In the genomic region with DNA sequence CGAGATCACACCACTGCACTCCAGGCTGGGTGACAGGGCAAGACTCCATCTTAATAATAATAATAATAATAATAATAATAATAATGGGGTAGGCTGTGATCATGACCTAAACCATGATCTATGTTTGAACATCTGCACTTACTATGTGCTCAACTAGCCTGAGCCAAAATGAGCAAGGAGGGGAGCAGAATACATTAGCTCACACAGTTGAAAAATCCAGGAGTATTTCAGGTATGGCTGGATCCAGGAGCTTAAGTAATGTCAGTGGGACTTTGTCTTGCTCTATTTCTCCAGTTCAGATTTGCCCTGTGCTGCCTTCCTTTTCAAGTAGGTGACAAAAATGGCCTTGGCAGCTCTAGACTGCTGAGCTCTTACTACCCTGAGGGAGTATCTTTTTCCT, we compare ENCODE assay signal across 10 cellular contexts.
"Had no signal": no experiment of that assay in that cellular context is flagged by ENCODE, and none has a peak within 500 bp of the region (broad histone marks: within the 10 kb centered on the region; RNA-seq: fewer than 3 reads in every experiment).

No MANE protein-coding gene starts in this region.

- DNase-seq: GM23248, GOT3, H7, H9, HCEC 1CT, HFFc6 had no signal

- H3K4me2 ChIP-seq: GM23338 had no signal

- H3K27ac ChIP-seq: GM23248 had no signal

- H3K4me1 ChIP-seq: HAP-1 had no signal

- H3K4me3 ChIP-seq: GM23248, GM23338, HAP-1 had no signal

- H3K36me3 ChIP-seq: HAP-1 had no signal

- ATAC-seq: GM23338, HCT116 had no signal

- FAIRE-seq: H54 had no signal

- H2AFZ ChIP-seq: GM23248, GM23338 had no signal

- H3K9ac ChIP-seq: GM23248 had no signal

- H3K9me3 ChIP-seq: HAP-1 had no signal
